ENCODE assay signal across 8 cellular contexts in genomic region chr5:96876982-96877469, GRCh38. TPM values are rescaled to one million over a fixed set of nuclear protein-coding genes. Genes with fewer than 3 reads are reported as not detected.
DNase-seq lines count a peak whose midpoint lies in the region; ATAC-seq, FAIRE-seq and TF ChIP-seq lines count a peak whose summit lies in the region.
"Not testable (repeated sequence)": the region's sequence is repeated elsewhere in the genome, so short reads cannot be mapped to it uniquely, and the experiment has no call there.

No MANE protein-coding gene starts in this region.

- peaks cover 35% of the 10 kb centered on the region for H3K36me3 Mint-ChIP-seq in CD8-positive, alpha-beta T cell
- H3K36me3 Mint-ChIP-seq in HFFc6 (ENCODE audit: low read depth) = not testable (repeated sequence)
- peaks cover 40% of the 10 kb centered on the region for H3K36me3 Mint-ChIP-seq in activated CD8-positive, alpha-beta T cell treated with anti-CD3 and anti-CD28 coated beads, Interleukin-2, amount 10 ng/mL, durations not matched to agents 7 days and 5 days (ENCODE audit: low read depth)
- H3K36me3 Mint-ChIP-seq in naive thymus-derived CD8-positive, alpha-beta T cell = peaks cover 16 to 28% (median 27%) of the 10 kb centered on the region in 3 donors

- peak overlapping the region; percentile 78 for H3K27ac ChIP-seq in CD8-positive, alpha-beta T cell (ENCODE audit: low read depth, low read length)
- H3K27ac ChIP-seq in OCI-LY7 (ENCODE audit: low read depth, low read length, poor library complexity, severe bottlenecking) (peak overlapping the region; percentile 64), heart left ventricle (peak overlapping the region in 11 of 12 donors; percentile 67 to 91 (median 76)), suprapubic skin (peak overlapping the region; percentile 86)

- peak overlapping the region; percentile 95 for H3K27ac Mint-ChIP-seq in CD8-positive, alpha-beta T cell
- H3K27ac Mint-ChIP-seq in HFFc6 = peak overlapping the region; percentile 61
- peak overlapping the region; percentile 89 for H3K27ac Mint-ChIP-seq in activated CD8-positive, alpha-beta T cell treated with anti-CD3 and anti-CD28 coated beads, Interleukin-2, amount 10 ng/mL, durations not matched to agents 7 days and 5 days
- peak overlapping the region; percentile 91 to 99 (median 96) for H3K27ac Mint-ChIP-seq in naive thymus-derived CD8-positive, alpha-beta T cell

- not testable (repeated sequence) for H3K9me3 Mint-ChIP-seq in CD8-positive, alpha-beta T cell; HFFc6; activated CD8-positive, alpha-beta T cell treated with anti-CD3 and anti-CD28 coated beads, Interleukin-2, amount 10 ng/mL, durations not matched to agents 7 days and 5 days (ENCODE audit: insufficient read depth); naive thymus-derived CD8-positive, alpha-beta T cell

- H3K4me1 Mint-ChIP-seq in CD8-positive, alpha-beta T cell (ENCODE audit: low read depth) = peaks cover 73% of the 10 kb centered on the region
- H3K4me1 Mint-ChIP-seq in HFFc6 (ENCODE audit: low read depth) = peaks cover 50% of the 10 kb centered on the region
- H3K4me1 Mint-ChIP-seq in activated CD8-positive, alpha-beta T cell treated with anti-CD3 and anti-CD28 coated beads, Interleukin-2, amount 10 ng/mL, durations not matched to agents 7 days and 5 days (ENCODE audit: low read depth) = peaks cover 66% of the 10 kb centered on the region
- H3K4me1 Mint-ChIP-seq in naive thymus-derived CD8-positive, alpha-beta T cell = peaks cover 46 to 84% (median 66%) of the 10 kb centered on the region in 4 donors

- TF ChIP-seq POLR2A in heart left ventricle (IDR thresholded peaks at IDR 0.05); suprapubic skin (IDR thresholded peaks at IDR 0.05): not testable (repeated sequence)

- POLR2A ChIA-PET in CD8-positive, alpha-beta T cell (lab: Charles Lee) = interaction anchor here (0.5 to 3.9 kb wide), 9 partner anchors 8 to 147 kb away, joined by 3 to 25 read pairs (median 6); partner anchors contain the start of genes ERAP1 and LNPEP
- POLR2A ChIA-PET in OCI-LY7 (lab: Charles Lee) = interaction anchor here (0.6 to 2.7 kb wide), 29 partner anchors 8 to 306 kb away, joined by 3 to 39 read pairs (median 5); partner anchors contain the start of genes LIX1, LNPEP and RIOK2
- POLR2A ChIA-PET in activated CD8-positive, alpha-beta T cell treated with anti-CD3 and anti-CD28 coated beads, Interleukin-2, amount 10 ng/mL, durations not matched to agents 7 days and 5 days (lab: Charles Lee) = interaction anchor here (0.5 to 3.2 kb wide), 15 partner anchors 8 to 109 kb away, joined by 3 to 36 read pairs (median 5); partner anchors contain the start of genes ERAP1 and LNPEP
- POLR2A ChIA-PET in naive thymus-derived CD8-positive, alpha-beta T cell (lab: Charles Lee) = interaction anchor here (0.8 to 3.3 kb wide), 11 partner anchors 8 to 69 kb away, joined by 3 to 28 read pairs (median 10); partner anchors contain the start of genes ERAP1 and LNPEP

- BruUV-seq in OCI-LY7 (replicated peaks; lab: Mats Ljungman, UMichigan) = not testable (repeated sequence)

- peaks cover 39% of the 10 kb centered on the region for H3K4me1 ChIP-seq in CD8-positive, alpha-beta T cell (ENCODE audit: insufficient read depth, low read length)
- H3K4me1 ChIP-seq in OCI-LY7 (ENCODE audit: insufficient read depth, low read length, poor library complexity, severe bottlenecking) = peaks cover 69% of the 10 kb centered on the region
- peaks cover 0 to 56% (median 7%) of the 10 kb centered on the region in 12 donors for H3K4me1 ChIP-seq in heart left ventricle
- H3K4me1 ChIP-seq in suprapubic skin = peaks cover 31% of the 10 kb centered on the region

- not testable (repeated sequence) for H4K20me1 ChIP-seq in OCI-LY7 (ENCODE audit: insufficient read depth, low read length)

- H3K4me3 ChIP-seq in CD8-positive, alpha-beta T cell (ENCODE audit: low read depth, low read length) = peak overlapping the region; percentile 12
- H3K4me3 ChIP-seq in OCI-LY7 (ENCODE audit: low read depth, low read length, poor library complexity, severe bottlenecking) (peak overlapping the region; percentile 80), bronchial epithelial cell (ENCODE audit: low read depth, low read length) (peak overlapping the region; percentile 44), heart left ventricle (peak overlapping the region; percentile 36 to 93 (median 67)), suprapubic skin (peak overlapping the region; percentile 73)

- TF ChIP-seq CTCF in CD8-positive, alpha-beta T cell (IDR thresholded peaks at IDR 0.05); HFFc6 (IDR thresholded peaks at IDR 0.05); OCI-LY7 (conservative IDR thresholded peaks at IDR 0.05; ENCODE audit: low read length); bronchial epithelial cell (IDR thresholded peaks at IDR 0.05; ENCODE audit: insufficient read depth, low read length, severe bottlenecking); heart left ventricle (IDR thresholded peaks at IDR 0.05); suprapubic skin (IDR thresholded peaks at IDR 0.05): not testable (repeated sequence)

- H3K27me3 Mint-ChIP-seq in CD8-positive, alpha-beta T cell (ENCODE audit: low read depth); HFFc6 (ENCODE audit: insufficient read depth); activated CD8-positive, alpha-beta T cell treated with anti-CD3 and anti-CD28 coated beads, Interleukin-2, amount 10 ng/mL, durations not matched to agents 7 days and 5 days (ENCODE audit: low read depth); naive thymus-derived CD8-positive, alpha-beta T cell: not testable (repeated sequence)

- H3K79me2 ChIP-seq in OCI-LY7 (ENCODE audit: insufficient read depth, low read depth, low read length) = peaks cover 18% of the 10 kb centered on the region

- H3K4me3 Mint-ChIP-seq in CD8-positive, alpha-beta T cell = peak overlapping the region; percentile 96
- H3K4me3 Mint-ChIP-seq in HFFc6 = peak overlapping the region; percentile 63
- peak overlapping the region; percentile 98 for H3K4me3 Mint-ChIP-seq in activated CD8-positive, alpha-beta T cell treated with anti-CD3 and anti-CD28 coated beads, Interleukin-2, amount 10 ng/mL, durations not matched to agents 7 days and 5 days
- peak overlapping the region; percentile 77 to 99 (median 96) for H3K4me3 Mint-ChIP-seq in naive thymus-derived CD8-positive, alpha-beta T cell

- FAIRE-seq in bronchial epithelial cell (lab: Jason Lieb, UNC) = not testable (repeated sequence)

- not testable (repeated sequence) for H3K9me2 ChIP-seq in OCI-LY7 (ENCODE audit: insufficient read depth, low read length)

- DNase-seq in CD8-positive, alpha-beta T cell; HFFc6; OCI-LY7 (ENCODE audit: low spot score); activated CD8-positive, alpha-beta T cell treated with anti-CD3 and anti-CD28 coated beads, Interleukin-2, amount 10 ng/mL, durations not matched to agents 7 days and 5 days; heart left ventricle; naive thymus-derived CD8-positive, alpha-beta T cell; suprapubic skin (ENCODE audit: low spot score in 2 of 2): not testable (repeated sequence)
- peak; percentile 49 for DNase-seq in bronchial epithelial cell (ENCODE audit: low read depth)

- CTCF ChIA-PET in CD8-positive, alpha-beta T cell (lab: Charles Lee) = interaction anchor here (1.0 to 4.2 kb wide), 6 partner anchors 8 to 285 kb away, joined by 3 to 39 read pairs (median 4); no protein-coding TSS in a partner anchor
- CTCF ChIA-PET in OCI-LY7 (lab: Charles Lee; ENCODE audit: unreplicated experiment) = interaction anchor here (1.0 to 2.2 kb wide), 5 partner anchors 8 to 289 kb away, joined by 3 to 7 read pairs (median 4); partner anchors contain the start of gene LIX1
- CTCF ChIA-PET in activated CD8-positive, alpha-beta T cell treated with anti-CD3 and anti-CD28 coated beads, Interleukin-2, amount 10 ng/mL, durations not matched to agents 7 days and 5 days (lab: Charles Lee) = interaction anchor here (1.0 to 3.2 kb wide), 16 partner anchors 8 to 288 kb away, joined by 3 to 33 read pairs (median 4); partner anchors contain the start of genes LIX1 and LNPEP

- not testable (repeated sequence) for H3K36me3 ChIP-seq in CD8-positive, alpha-beta T cell (ENCODE audit: insufficient read depth, low read length); bronchial epithelial cell (ENCODE audit: control insufficient read depth, insufficient read depth, low read length); suprapubic skin
- H3K36me3 ChIP-seq in OCI-LY7 (ENCODE audit: insufficient read depth, low read length) = peaks cover 24% of the 10 kb centered on the region
- peaks cover 0 to 25% (median 6%) of the 10 kb centered on the region in 9 donors for H3K36me3 ChIP-seq in heart left ventricle

- intact Hi-C loops in CD8-positive, alpha-beta T cell (cut with DNase I, micrococcal nuclease) = loop anchor here (1.0 to 5.0 kb wide), 5 partner anchors 19 to 1895 kb away; partner anchors contain the start of genes ERAP1 (in 1 of the 2) and RGMB (in 1 of the 2)
- intact Hi-C loops in OCI-LY7 (cut with micrococcal nuclease; ENCODE audit: unreplicated experiment) = loop anchor here (1.0 kb wide), 1 partner anchor 58 kb away; no protein-coding TSS in a partner anchor
- intact Hi-C loops in heart left ventricle (cut with DNase I) = loop anchor here in 7 of 10 donors (1.0 to 10.0 kb wide), 6 partner anchors 55 to 122 kb away; partner anchors contain the start of genes ERAP1 (in 6 of the 7) and LNPEP (in 3 of the 7)

- 26 to 49% (median 41%) methylated on average over 12 of the region's 12 CpGs for WGBS in heart left ventricle, 4 donors
- WGBS in suprapubic skin = 8% methylated on average over 12 of the region's 12 CpGs

- peak overlapping the region; percentile 74 for H2AFZ ChIP-seq in OCI-LY7 (ENCODE audit: low read length)

- TF ChIP-seq EP300 in suprapubic skin (IDR thresholded peaks at IDR 0.05) = not testable (repeated sequence)

- not testable (repeated sequence) for H3K9me3 ChIP-seq in CD8-positive, alpha-beta T cell (ENCODE audit: low read length); OCI-LY7 (ENCODE audit: low read length); heart left ventricle; suprapubic skin

- not testable (repeated sequence) for H3K27me3 ChIP-seq in CD8-positive, alpha-beta T cell (ENCODE audit: insufficient read depth, low read length); bronchial epithelial cell (ENCODE audit: control insufficient read depth, insufficient read depth, low read length); heart left ventricle; suprapubic skin

- H3K4me2 ChIP-seq in OCI-LY7 (ENCODE audit: low read length) = peak overlapping the region; percentile 85

- ATAC-seq in CD8-positive, alpha-beta T cell = peak; percentile 18
- peak; percentile 6 for ATAC-seq in activated CD8-positive, alpha-beta T cell treated with anti-CD3 and anti-CD28 coated beads, Interleukin-2, amount 10 ng/mL, durations not matched to agents 7 days and 5 days
- ATAC-seq in heart left ventricle = peak in 2 of 4 donors; percentile 43 to 50
- peak in 1 of 2 donors; percentile 25 for ATAC-seq in naive thymus-derived CD8-positive, alpha-beta T cell

RNA-seq across cellular contexts. Expression of gene ERAP2, which starts 0.7 kb away (rescaled TPM):
- 10 to 100 TPM; 46.5 to 49.9 TPM for total RNA-seq in CD8-positive, alpha-beta T cell
- total RNA-seq in HFFc6 (2021; fragmentation: NEBNext Ultra II Directional; extraction: Animal tissue kit (Norgen Biotek cat#: 25700)) = 1 to 10 TPM in 5 of 6 experiments, under 1 TPM in 1; 0.97 to 2.6 (median 1.5) TPM
- total RNA-seq in OCI-LY7 (2014; rRNA removed; shearing (Covaris generic)) = 29.3 and 35.6 TPM in 2 replicates
- 19.5 and 26.2 TPM in 2 replicates for total RNA-seq in OCI-LY7 (2022)
- 10 to 100 TPM; 93.0 to 96.0 TPM for total RNA-seq in activated CD8-positive, alpha-beta T cell treated with anti-CD3 and anti-CD28 coated beads, Interleukin-2, amount 10 ng/mL, durations not matched to agents 7 days and 5 days
- 10.9 and 26.6 TPM in 2 replicates for total RNA-seq in bronchial epithelial cell
- total RNA-seq in heart left ventricle = 10 to 100 TPM in 1 of 9 donors, 1 to 10 TPM in 8; 2.7 to 30.5 (median 7.0) TPM
- 1 to 10 TPM in 1 of 2 donors, under 1 TPM in 1; 0.99 to 7.5 TPM for polyA plus RNA-seq in heart left ventricle
- total RNA-seq in naive thymus-derived CD8-positive, alpha-beta T cell = 10 to 100 TPM; 82.9 to 98.6 TPM
- 100 to 1,000 TPM in 1 of 3 donors, 1 to 10 TPM in 2; 6.4 to 126 (median 6.6) TPM for polyA plus RNA-seq in naive thymus-derived CD8-positive, alpha-beta T cell
- 10 to 100 TPM in 2 of 4 donors, 1 to 10 TPM in 2; 9.0 to 14.0 (median 11.5) TPM for total RNA-seq in suprapubic skin

RNA-seq across cellular contexts. Expression of gene LNPEP, which starts 58.9 kb away (rescaled TPM):
- total RNA-seq in CD8-positive, alpha-beta T cell = 10 to 100 TPM; 49.5 to 49.6 TPM
- total RNA-seq in HFFc6 (2021; fragmentation: NEBNext Ultra II Directional; extraction: Animal tissue kit (Norgen Biotek cat#: 25700)) = 10 to 100 TPM; 20.2 to 23.9 (median 22.6) TPM
- total RNA-seq in OCI-LY7 (2014; rRNA removed; shearing (Covaris generic)) = 68.5 and 79.1 TPM in 2 replicates
- 116 and 139 TPM in 2 replicates for total RNA-seq in OCI-LY7 (2022)
- 10 to 100 TPM; 85.9 to 90.1 TPM for total RNA-seq in activated CD8-positive, alpha-beta T cell treated with anti-CD3 and anti-CD28 coated beads, Interleukin-2, amount 10 ng/mL, durations not matched to agents 7 days and 5 days
- 29.8 and 30.3 TPM in 2 replicates for total RNA-seq in bronchial epithelial cell
- 10 to 100 TPM; 47.4 to 82.2 (median 56.3) TPM for total RNA-seq in heart left ventricle
- polyA plus RNA-seq in heart left ventricle = 10 to 100 TPM in 1 of 2 donors, 1 to 10 TPM in 1; 8.6 to 12.5 TPM
- 100 to 1,000 TPM; 105 to 107 TPM for total RNA-seq in naive thymus-derived CD8-positive, alpha-beta T cell
- polyA plus RNA-seq in naive thymus-derived CD8-positive, alpha-beta T cell = 10 to 100 TPM; 50.9 to 61.7 (median 52.4) TPM
- total RNA-seq in suprapubic skin = 100 to 1,000 TPM in 1 of 4 donors, 10 to 100 TPM in 3; 43.7 to 107 (median 69.9) TPM

Comparison
In these comparisons a context has a peak if more than half of its experiments do, and no peak if none do; other contexts are left out.
1. H3K4me3 ChIP-seq: peak in every context shown above with its lines; median percentile 80 in OCI-LY7; 73 in suprapubic skin; 67 in heart left ventricle; 44 in bronchial epithelial cell; 12 in CD8-positive, alpha-beta T cell.